ENCODE assay signal across 12 cellular contexts in genomic region chr4:113411496-113411938, GRCh38.
A peak's percentile ranks its signal among the peaks of the same experiment; 100 is the strongest.
DNase-seq lines count a peak whose midpoint lies in the region; TF ChIP-seq lines count a peak whose summit lies in the region.
"Had no signal": no experiment of that assay in that cellular context is flagged by ENCODE, and none has a peak within 500 bp of the region (broad histone marks: within the 10 kb centered on the region; RNA-seq: fewer than 3 reads in every experiment).

No MANE protein-coding gene starts in this region.

- H3K36me3 Mint-ChIP-seq in CD14-positive monocyte = no peaks in the 10 kb centered on the region

- H3K4me3 Mint-ChIP-seq in CD14-positive monocyte = no peak overlapping the region
- H3K4me3 Mint-ChIP-seq: central memory CD8-positive, alpha-beta T cell had no signal

- H3K4me3 ChIP-seq in fibroblast of the aortic adventitia (ENCODE audit: low read depth, low read length) (no peak overlapping the region), retinal pigment epithelial cell (ENCODE audit: low read length) (no peak overlapping the region)
- H3K4me3 ChIP-seq: SJCRH30 had no signal

- intact Hi-C loops in CD14-positive monocyte (cut with micrococcal nuclease) = no loop called here

- no peaks in the 10 kb centered on the region for H3K4me1 Mint-ChIP-seq in CD14-positive monocyte
- H3K4me1 Mint-ChIP-seq: central memory CD8-positive, alpha-beta T cell had no signal

- no peak overlapping the region for H3K27ac Mint-ChIP-seq in CD14-positive monocyte

- peaks cover 0 to 5% (median 3%) of the 10 kb centered on the region in 3 donors for H3K27me3 Mint-ChIP-seq in CD14-positive monocyte (ENCODE audit: low read depth in 3 of 3)

- TF ChIP-seq CTCF in fibroblast of the aortic adventitia (IDR thresholded peaks at IDR 0.05; ENCODE audit: insufficient read depth, low read length) (no peak), retinal pigment epithelial cell (conservative IDR thresholded peaks at IDR 0.05; ENCODE audit: low read depth, low read length) (peak; percentile 13), CD14-positive monocyte (IDR thresholded peaks at IDR 0.05) (no peak)

- peaks cover 0 to 2% (median 1%) of the 10 kb centered on the region in 7 donors for H3K9me3 Mint-ChIP-seq in CD14-positive monocyte
- H3K9me3 Mint-ChIP-seq: central memory CD8-positive, alpha-beta T cell had no signal

- DNase-seq in NCI-H1436 treated with DMSO at 0.1 percent for 48 hours (lab: John Stamatoyannopoulos, UW) = peak; percentile 18
- DNase-seq in NCI-H1436 (lab: John Stamatoyannopoulos, UW) = no peak
- peak; percentile 17 for DNase-seq in RKO (ENCODE audit: low spot score)
- peak; percentile 95 for DNase-seq in fibroblast of the aortic adventitia (ENCODE audit: low read depth)
- DNase-seq in retinal pigment epithelial cell (ENCODE audit: low read depth) = peak; percentile 52
- DNase-seq in CD14-positive monocyte (ENCODE audit: low spot score) = no peak
- DNase-seq in C1 segment of cervical spinal cord (lab: John Stamatoyannopoulos, UW) = no peak
- no peak for DNase-seq in NCI-H1930 (lab: John Stamatoyannopoulos, UW)
- DNase-seq: BE2C, right cardiac atrium had no signal

Comparison
In these comparisons a context has a peak if more than half of its experiments do, and no peak if none do; other contexts are left out.
1. DNase-seq: peak in NCI-H1436 treated with DMSO at 0.1 percent for 48 hours (single experiment), RKO (single experiment), fibroblast of the aortic adventitia (single experiment) and retinal pigment epithelial cell (single experiment); none in NCI-H1436 (single experiment), CD14-positive monocyte (single experiment), C1 segment of cervical spinal cord (0 of 14) and NCI-H1930 (0 of 2).